17 cellular contexts compared by ENCODE assay signal in genomic region chr11:116843661-116844060, GRCh38. TPM values are rescaled to one million over a fixed set of nuclear protein-coding genes. Genes with fewer than 3 reads are reported as not detected.
DNase-seq lines count a peak whose midpoint lies in the region; ATAC-seq and TF ChIP-seq lines count a peak whose summit lies in the region.
"Had no signal": no experiment of that assay in that cellular context is flagged by ENCODE, and none has a peak within 500 bp of the region (broad histone marks: within the 10 kb centered on the region; RNA-seq: fewer than 3 reads in every experiment).

No MANE protein-coding gene starts in this region.

- no peaks in the 10 kb centered on the region for H3K4me1 ChIP-seq in Peyer's patch

- H3K36me3 Mint-ChIP-seq in natural killer cell treated with Interleukin-12 subunit alpha and Interleukin-12 subunit beta and Interleukin-15 and Interleukin-18, amount 100 ng/mL, for 72 hours: peaks cover 17% of the 10 kb centered on the region
- peaks cover 20% of the 10 kb centered on the region for H3K36me3 Mint-ChIP-seq in natural killer cell
- H3K36me3 Mint-ChIP-seq in progenitor cell of endocrine pancreas (ENCODE audit: insufficient read depth): peaks cover 19% of the 10 kb centered on the region

- H3K27me3 Mint-ChIP-seq in natural killer cell treated with Interleukin-12 subunit alpha and Interleukin-12 subunit beta and Interleukin-15 and Interleukin-18, amount 100 ng/mL, for 72 hours: no peaks in the 10 kb centered on the region
- H3K27me3 Mint-ChIP-seq in natural killer cell (ENCODE audit: low read depth in 2 of 2): no peaks in the 10 kb centered on the region
- no peaks in the 10 kb centered on the region for H3K27me3 Mint-ChIP-seq in progenitor cell of endocrine pancreas
- H3K27me3 Mint-ChIP-seq: B cell; CD4-positive, alpha-beta memory T cell had no signal

- H3K27ac Mint-ChIP-seq in natural killer cell treated with Interleukin-12 subunit alpha and Interleukin-12 subunit beta and Interleukin-15 and Interleukin-18, amount 100 ng/mL, for 72 hours: no peak overlapping the region
- H3K27ac Mint-ChIP-seq in natural killer cell (no peak overlapping the region), progenitor cell of endocrine pancreas (peak overlapping the region; percentile 44)
- H3K27ac Mint-ChIP-seq: B cell had no signal

- H3K36me3 ChIP-seq in Peyer's patch: peaks cover 0 to 49% (median 0%) of the 10 kb centered on the region in 3 donors

- no peaks in the 10 kb centered on the region for H3K9me3 ChIP-seq in Peyer's patch

- no peak overlapping the region for H3K4me3 Mint-ChIP-seq in natural killer cell treated with Interleukin-12 subunit alpha and Interleukin-12 subunit beta and Interleukin-15 and Interleukin-18, amount 100 ng/mL, for 72 hours
- H3K4me3 Mint-ChIP-seq in natural killer cell (no peak overlapping the region), progenitor cell of endocrine pancreas (ENCODE audit: low read depth) (no peak overlapping the region)
- H3K4me3 Mint-ChIP-seq: B cell; CD4-positive, alpha-beta memory T cell; H9 had no signal

- TF ChIP-seq POLR2A in Peyer's patch (IDR thresholded peaks at IDR 0.05): no peak

- H3K4me3 ChIP-seq in Peyer's patch: no peak overlapping the region

- peak; percentile 55 for DNase-seq in natural killer cell treated with Interleukin-12 subunit alpha and Interleukin-12 subunit beta and Interleukin-15 and Interleukin-18, amount 100 ng/mL, for 72 hours (ENCODE audit: low spot score)
- DNase-seq in natural killer cell (no peak), Peyer's patch (no peak), progenitor cell of endocrine pancreas (ENCODE audit: low spot score, unreplicated experiment) (no peak), NCI-H128 (lab: John Stamatoyannopoulos, UW; ENCODE audit: unreplicated experiment) (no peak), OCI-M2 (lab: John Stamatoyannopoulos, UW; ENCODE audit: unreplicated experiment) (no peak)
- DNase-seq: C1 segment of cervical spinal cord, DMS153, DMS79 treated with DMSO at 0.1 percent for 48 hours, EL, GOT3, H9 had no signal

- H3K9me3 Mint-ChIP-seq in natural killer cell treated with Interleukin-12 subunit alpha and Interleukin-12 subunit beta and Interleukin-15 and Interleukin-18, amount 100 ng/mL, for 72 hours: no peaks in the 10 kb centered on the region
- no peaks in the 10 kb centered on the region for H3K9me3 Mint-ChIP-seq in natural killer cell
- H3K9me3 Mint-ChIP-seq in progenitor cell of endocrine pancreas (ENCODE audit: low read depth): no peaks in the 10 kb centered on the region
- H3K9me3 Mint-ChIP-seq: CD4-positive, alpha-beta memory T cell; H9 had no signal

- ATAC-seq in natural killer cell treated with Interleukin-12 subunit alpha and Interleukin-12 subunit beta and Interleukin-15 and Interleukin-18, amount 100 ng/mL, for 72 hours: no peak
- ATAC-seq in natural killer cell (no peak), GM19467 (IDR thresholded peaks at IDR 0.05; ENCODE audit: unreplicated experiment) (no peak)
- ATAC-seq: HepG2 had no signal

- no peaks in the 10 kb centered on the region for H3K27me3 ChIP-seq in Peyer's patch

- TF ChIP-seq CTCF in natural killer cell (IDR thresholded peaks at IDR 0.05): no peak
- no peak for TF ChIP-seq CTCF in Peyer's patch (IDR thresholded peaks at IDR 0.05)
- no peak for TF ChIP-seq CTCF in progenitor cell of endocrine pancreas (IDR thresholded peaks at IDR 0.05; ENCODE audit: unreplicated experiment)

- H3K4me1 Mint-ChIP-seq in natural killer cell treated with Interleukin-12 subunit alpha and Interleukin-12 subunit beta and Interleukin-15 and Interleukin-18, amount 100 ng/mL, for 72 hours (ENCODE audit: low read depth in 2 of 2): no peaks in the 10 kb centered on the region
- H3K4me1 Mint-ChIP-seq in natural killer cell (no peaks in the 10 kb centered on the region), progenitor cell of endocrine pancreas (ENCODE audit: low read depth) (peaks cover 13% of the 10 kb centered on the region)
- H3K4me1 Mint-ChIP-seq: B cell had no signal

- intact Hi-C loops in natural killer cell (cut with micrococcal nuclease): no loop called here

- H3K27ac ChIP-seq in Peyer's patch: peak overlapping the region in 3 of 4 donors; percentile 51 to 82 (median 74)

RNA-seq across cellular contexts. Expression of gene APOA1, which starts 6.2 kb away (rescaled TPM):
- total RNA-seq in natural killer cell treated with Interleukin-12 subunit alpha and Interleukin-12 subunit beta and Interleukin-15 and Interleukin-18, amount 100 ng/mL, for 72 hours: not detected
- total RNA-seq in natural killer cell: under 1 TPM in 2 of 3 donors, not detected in 1; 0.54 to 0.87 TPM
- 1,000 to 10,000 TPM in 3 of 4 donors, 10 to 100 TPM in 1; 42.9 to 6,445 (median 3,046) TPM for total RNA-seq in Peyer's patch
- 189 and 203 TPM in 2 replicates for total RNA-seq in progenitor cell of endocrine pancreas
- total RNA-seq: B cell had no signal

RNA-seq across cellular contexts. Expression of gene APOC3, which starts 14.0 kb away (rescaled TPM):
- not detected for total RNA-seq in natural killer cell treated with Interleukin-12 subunit alpha and Interleukin-12 subunit beta and Interleukin-15 and Interleukin-18, amount 100 ng/mL, for 72 hours
- not detected for total RNA-seq in natural killer cell
- total RNA-seq in Peyer's patch: over 10,000 TPM in 1 of 4 donors, 1,000 to 10,000 TPM in 2, 100 to 1,000 TPM in 1; 276 to 11,857 (median 5,024) TPM
- 14.9 and 16.3 TPM in 2 replicates for total RNA-seq in progenitor cell of endocrine pancreas
- total RNA-seq: B cell; CD4-positive, alpha-beta memory T cell; H9; HT1080 had no signal

RNA-seq across cellular contexts. Expression of gene APOA4, which starts 20.6 kb away (rescaled TPM):
- not detected for total RNA-seq in natural killer cell treated with Interleukin-12 subunit alpha and Interleukin-12 subunit beta and Interleukin-15 and Interleukin-18, amount 100 ng/mL, for 72 hours
- total RNA-seq in natural killer cell: not detected
- over 10,000 TPM in 1 of 4 donors, 1,000 to 10,000 TPM in 2, 100 to 1,000 TPM in 1; 107 to 10,211 (median 6,146) TPM for total RNA-seq in Peyer's patch
- total RNA-seq in progenitor cell of endocrine pancreas: not detected in 2 replicates
- total RNA-seq: B cell; CD4-positive, alpha-beta memory T cell; H9; HT1080 had no signal

RNA-seq across cellular contexts. Expression of gene APOA5, which starts 52.0 kb away (rescaled TPM):
- total RNA-seq in natural killer cell treated with Interleukin-12 subunit alpha and Interleukin-12 subunit beta and Interleukin-15 and Interleukin-18, amount 100 ng/mL, for 72 hours: not detected
- not detected for total RNA-seq in natural killer cell
- total RNA-seq in Peyer's patch: 1 to 10 TPM in 2 of 4 donors, not detected in 2; 2.8 to 3.2 TPM
- total RNA-seq in progenitor cell of endocrine pancreas: not detected in 2 replicates
- total RNA-seq: B cell; CD4-positive, alpha-beta memory T cell; HT1080 had no signal

RNA-seq across cellular contexts. Expression of gene ZPR1, which starts 55.8 kb away (rescaled TPM):
- total RNA-seq in natural killer cell treated with Interleukin-12 subunit alpha and Interleukin-12 subunit beta and Interleukin-15 and Interleukin-18, amount 100 ng/mL, for 72 hours: 100 to 1,000 TPM in 1 of 2 donors, 10 to 100 TPM in 1; 89.7 to 143 TPM
- 100 to 1,000 TPM in 1 of 3 donors, 10 to 100 TPM in 2; 92.0 to 107 (median 92.6) TPM for total RNA-seq in natural killer cell
- 10 to 100 TPM; 17.0 to 52.6 (median 32.5) TPM for total RNA-seq in Peyer's patch
- total RNA-seq in progenitor cell of endocrine pancreas: 48.6 TPM in 2 replicates

Comparison
In these comparisons a context has a peak if more than half of its experiments do, and no peak if none do; other contexts are left out.
1. RNA of gene APOA1, which starts 6.2 kb away (total RNA-seq): 42.9 to 6,445 TPM in Peyer's patch and 189 to 203 TPM in progenitor cell of endocrine pancreas; 0.54 to 0.87 TPM in natural killer cell and not detected in natural killer cell treated with Interleukin-12 subunit alpha and Interleukin-12 subunit beta and Interleukin-15 and Interleukin-18, amount 100 ng/mL, for 72 hours; every median in the first group is over 10 times any median in the second.
2. RNA of gene APOC3, which starts 14.0 kb away (total RNA-seq): 276 to 11,857 TPM in Peyer's patch and 14.9 to 16.3 TPM in progenitor cell of endocrine pancreas; not detected in natural killer cell treated with Interleukin-12 subunit alpha and Interleukin-12 subunit beta and Interleukin-15 and Interleukin-18, amount 100 ng/mL, for 72 hours and not detected in natural killer cell; every median in the first group is over 10 times any median in the second.
3. RNA of gene APOA4, which starts 20.6 kb away (total RNA-seq): 107 to 10,211 TPM in Peyer's patch; not detected in natural killer cell treated with Interleukin-12 subunit alpha and Interleukin-12 subunit beta and Interleukin-15 and Interleukin-18, amount 100 ng/mL, for 72 hours, not detected in natural killer cell and not detected in progenitor cell of endocrine pancreas; every median in the first group is over 10 times any median in the second.